In the genomic region with DNA sequence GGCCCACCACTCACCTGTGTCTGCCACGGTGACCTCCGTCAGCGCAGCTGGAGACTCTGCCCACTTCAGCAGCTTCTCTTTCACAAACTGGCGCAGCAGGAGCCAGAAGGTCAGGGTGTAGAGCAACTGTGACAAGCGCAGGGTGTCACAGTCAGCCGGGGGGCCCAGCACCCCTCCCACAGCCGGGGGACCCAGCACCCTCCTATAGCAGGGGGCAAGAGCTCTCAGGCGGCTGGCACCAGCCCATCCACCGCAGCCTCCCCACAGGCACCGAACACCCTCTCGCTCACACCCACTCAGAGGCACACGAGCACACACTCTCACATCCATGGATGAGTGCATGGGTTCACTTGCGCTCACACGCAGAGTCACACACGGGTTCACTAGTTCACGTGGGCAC, we compare ENCODE assay signal across 33 cellular contexts. TPM values are rescaled to one million over a fixed set of nuclear protein-coding genes. Genes with fewer than 3 reads are reported as not detected.
"Had no signal": no experiment of that assay in that cellular context is flagged by ENCODE, and none has a peak within 500 bp of the region (broad histone marks: within the 10 kb centered on the region; RNA-seq: fewer than 3 reads in every experiment).

No MANE protein-coding gene starts in this region.

- H3K27me3 ChIP-seq: adrenal gland, body of pancreas, esophagus squamous epithelium, gastroesophageal sphincter, heart right ventricle had no signal

- DNase-seq: activated CD4-positive, alpha-beta memory T cell treated with anti-CD3 and anti-CD28 coated beads for 36 hours; activated CD4-positive, alpha-beta T cell treated with anti-CD3 and anti-CD28 coated beads for 36 hours; activated CD4-positive, alpha-beta T cell treated with anti-CD3 and anti-CD28 coated beads, Interleukin-2, amount 10 ng/mL, durations not matched to agents 24 days and 14 days; activated CD4-positive, CD25-positive, alpha-beta regulatory T cell; activated CD4-positive, CD25-positive, alpha-beta regulatory T cell treated with anti-CD3 and anti-CD28 coated beads, Interleukin-2, amount 50 U/mL, for 72 hours; activated CD8-positive, alpha-beta memory T cell treated with anti-CD3 and anti-CD28 coated beads, Interleukin-2, amount 10 ng/mL, durations not matched to agents 7 days and 5 days; activated CD8-positive, alpha-beta memory T cell treated with anti-CD3 and anti-CD28 coated beads, Interleukin-2, amount 50 U/mL, for 4 hours; activated CD8-positive, alpha-beta T cell treated with anti-CD3 and anti-CD28 coated beads, Interleukin-2, amount 10 ng/mL, durations not matched to agents 7 days and 5 days; activated effector memory CD4-positive, alpha-beta T cell treated with anti-CD3 and anti-CD28 coated beads, Interleukin-2, amount 50 U/mL, for 16 hours; activated naive CD4-positive, alpha-beta T cell treated with anti-CD3 and anti-CD28 coated beads for 36 hours; activated naive CD8-positive, alpha-beta T cell treated with anti-CD3 and anti-CD28 coated beads for 36 hours; activated naive CD8-positive, alpha-beta T cell treated with anti-CD3 and anti-CD28 coated beads, Interleukin-2, amount 50 U/mL, for 24 hours; activated T-cell treated with anti-CD3 and anti-CD28 coated beads, Interleukin-2, amount 50 U/mL, for 1 hour; activated T-cell treated with anti-CD3 and anti-CD28 coated beads, Interleukin-2, amount 50 U/mL, for 48 hours; adrenal gland; amygdala; aorta; body of pancreas; cortex of kidney; dermis blood vessel endothelial cell; effector CD4-positive, alpha-beta T cell; effector memory CD8-positive, alpha-beta T cell; esophagus squamous epithelium; foreskin melanocyte; heart right ventricle; T-helper 2 cell had no signal

- H3K4me3 ChIP-seq: adrenal gland, body of pancreas, esophagus squamous epithelium, gastroesophageal sphincter, heart right ventricle had no signal

- FAIRE-seq: colon, endothelial cell of umbilical vein had no signal

- ATAC-seq: activated CD4-positive, alpha-beta T cell treated with anti-CD3 and anti-CD28 coated beads for 36 hours; activated CD8-positive, alpha-beta memory T cell treated with anti-CD3 and anti-CD28 coated beads, Interleukin-2, amount 10 ng/mL, durations not matched to agents 7 days and 5 days; activated CD8-positive, alpha-beta T cell treated with anti-CD3 and anti-CD28 coated beads, Interleukin-2, amount 10 ng/mL, durations not matched to agents 7 days and 5 days; activated naive CD8-positive, alpha-beta T cell treated with anti-CD3 and anti-CD28 coated beads, Interleukin-2, amount 50 U/mL, for 24 hours; body of pancreas; effector memory CD8-positive, alpha-beta T cell; gastroesophageal sphincter; heart right ventricle had no signal

- H3K27ac ChIP-seq: adrenal gland, body of pancreas, epithelial cell of prostate, esophagus squamous epithelium, gastroesophageal sphincter, heart right ventricle had no signal

- H3K9me3 ChIP-seq: adrenal gland, body of pancreas, esophagus squamous epithelium, gastroesophageal sphincter, heart right ventricle had no signal

RNA-seq across cellular contexts. Expression of a gene that starts 48.8 kb away (rescaled TPM):
- total RNA-seq: chondrocyte, dermis blood vessel endothelial cell, fibroblast of villous mesenchyme had no signal
- polyA plus RNA-seq: fibroblast of lung had no signal
